ENCODE assay signal across 8 cellular contexts in the genomic region with DNA sequence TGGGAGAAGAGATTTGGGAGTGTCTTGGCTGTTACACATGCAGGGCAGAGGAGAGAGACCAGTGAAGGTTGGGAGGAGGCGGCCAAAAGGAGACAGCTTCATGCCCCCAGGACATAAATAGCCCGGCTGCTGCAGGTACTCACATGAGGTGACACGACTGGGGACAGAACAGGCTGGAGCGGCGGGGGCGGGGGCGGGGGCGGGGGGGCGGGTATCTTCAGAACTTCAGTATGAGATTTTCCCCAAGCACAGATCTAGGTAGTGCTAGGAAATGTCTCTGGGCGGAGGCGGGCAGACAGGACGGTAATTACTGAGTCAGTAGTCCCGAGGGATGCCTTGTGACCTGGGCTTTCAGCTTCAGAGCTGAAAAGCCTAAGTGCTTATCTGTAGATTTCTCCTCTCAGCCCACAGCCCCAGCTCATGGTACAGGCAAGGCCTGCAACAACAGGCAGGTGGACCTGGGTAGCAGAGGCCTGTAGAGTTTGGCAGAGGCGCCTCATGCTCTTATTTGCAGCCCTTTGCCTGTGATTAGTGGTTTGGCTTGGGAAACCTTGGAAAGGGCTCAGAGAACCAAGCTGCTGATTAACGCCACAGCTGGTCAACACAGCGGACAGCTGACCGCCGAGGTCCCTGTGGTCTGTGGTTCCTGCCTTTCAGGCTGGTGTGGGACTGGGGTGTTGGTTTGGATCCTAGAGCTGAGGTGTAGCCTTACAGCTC. TPM values are rescaled to one million over a fixed set of nuclear protein-coding genes. Genes with fewer than 3 reads are reported as not detected.
DNase-seq lines count a peak whose midpoint lies in the region; ATAC-seq, FAIRE-seq and TF ChIP-seq lines count a peak whose summit lies in the region.

No MANE protein-coding gene starts in this region.

- no peak overlapping the region for H3K4me3 ChIP-seq in GM12878

- peaks cover 15 to 23% of the 10 kb centered on the region in 2 experiments for H3K36me3 ChIP-seq in GM12878 (ENCODE audit: control insufficient read depth in 2 of 2, insufficient read depth in 2 of 2, low read length in 1 of 2)

- no peak for TF ChIP-seq EP300 in GM12878 (IDR thresholded peaks at IDR 0.05; ENCODE audit: borderline replicate concordance in 1 of 2, control insufficient read depth in 1 of 2, low read depth in 2 of 2, low read length in 2 of 2)

- no peaks in the 10 kb centered on the region for H4K20me1 ChIP-seq in GM12878 (ENCODE audit: control insufficient read depth, insufficient read depth)

- peaks cover 3 to 8% (median 6%) of the 10 kb centered on the region in 4 donors for H3K4me1 Mint-ChIP-seq in naive thymus-derived CD8-positive, alpha-beta T cell

- H2AFZ ChIP-seq in GM12878 (ENCODE audit: control insufficient read depth, low read depth, low read length): no peak overlapping the region

- H3K27me3 Mint-ChIP-seq in naive thymus-derived CD8-positive, alpha-beta T cell: no peaks in the 10 kb centered on the region

- in situ Hi-C loops in GM12878 (cut with MboI): no loop called here

- TF ChIP-seq RAD21 in GM12878 (IDR thresholded peaks at IDR 0.05; ENCODE audit: insufficient read depth, low read depth, low read length): no peak

- peak; percentile 66 for FAIRE-seq in GM12878 (lab: Jason Lieb, UNC)

- peaks cover 9% of the 10 kb centered on the region for H3K4me1 ChIP-seq in GM12878 (ENCODE audit: control insufficient read depth, insufficient read depth, low read length)

- peak overlapping the region in 5 of 10 donors; percentile 46 to 88 (median 63) for H3K27ac Mint-ChIP-seq in naive thymus-derived CD8-positive, alpha-beta T cell

- WGBS in GM12878 (ENCODE audit: insufficient coverage, insufficient replicate concordance, low lambda C conversion rate, missing lambda C conversion rate): 18% methylated on average over 18 of the region's 18 CpGs

- no peaks in the 10 kb centered on the region for H3K27me3 ChIP-seq in GM12878 (replicated peaks in 1 of 2; ENCODE audit: control insufficient read depth in 2 of 2, insufficient read depth in 2 of 2, low read length in 1 of 2)

- no peak for TF ChIP-seq CTCF in GM12878 (IDR thresholded peaks at IDR 0.05 in 2 of 3, conservative IDR thresholded peaks at IDR 0.05 in 1 of 3; ENCODE audit: control insufficient read depth in 2 of 3, extremely low read depth in 1 of 3, insufficient read depth in 1 of 3, low read depth in 3 of 3, low read length in 3 of 3)

- intact Hi-C loops in GM12878 (cut with micrococcal nuclease; ENCODE audit: unreplicated experiment): no loop called here

- POLR2A ChIA-PET in GM12878 (lab: Charles Lee): interaction anchor here (0.6 to 4.9 kb wide), 14 partner anchors 8 to 68 kb away, joined by 3 to 33 read pairs (median 5); partner anchors contain the start of genes GALK1 and WBP2
- POLR2A ChIA-PET in naive thymus-derived CD8-positive, alpha-beta T cell (lab: Charles Lee): no interaction called here

- peak overlapping the region; percentile 26; the same call in 1 of the 2 replicates for H3K4me2 ChIP-seq in GM12878 (ENCODE audit: control insufficient read depth, insufficient read depth)

- TF ChIP-seq POLR2A in GM12878 (IDR thresholded peaks at IDR 0.05; ENCODE audit: low read depth, low read length): no peak

- ATAC-seq in HG03060 (IDR thresholded peaks at IDR 0.05; ENCODE audit: low read depth, unreplicated experiment) (peak; percentile 62), GM12878 (peak; percentile 90)
- no peak for ATAC-seq in naive thymus-derived CD8-positive, alpha-beta T cell

- BruUV-seq in GM12878 (replicated peaks; lab: Mats Ljungman, UMichigan): no TSS peak

- no peaks in the 10 kb centered on the region for H3K9me3 ChIP-seq in GM12878 (replicated peaks; ENCODE audit: control insufficient read depth, insufficient read depth, low read length)

- DNase-seq in AG20443 (ENCODE audit: low spot score) (peak; percentile 80), GM12878 (ENCODE audit: low read depth, low spot score) (peak; percentile 57), mesenteric fat pad (ENCODE audit: low spot score) (peak; percentile 90), HuH-7.5 (ENCODE audit: low spot score) (no peak), ureter (ENCODE audit: low spot score) (no peak), T-helper 2 cell (no peak)
- no peak for DNase-seq in naive thymus-derived CD8-positive, alpha-beta T cell

- no peak overlapping the region for H3K9ac ChIP-seq in GM12878 (ENCODE audit: control insufficient read depth, insufficient read depth, low read length)

- 0 out of 2 replicates have a peak overlapping the region, but pooled peaks have one; percentile 6 for H3K27ac ChIP-seq in GM12878 (ENCODE audit: control insufficient read depth, insufficient read depth)

- SMC1A ChIA-PET in GM12878 (lab: Charles Lee; ENCODE audit: uncharacterized antibody, unreplicated experiment): interaction anchor here (0.6 to 2.5 kb wide), 12 partner anchors 9 to 56 kb away, joined by 3 to 15 read pairs (median 4); partner anchors contain the start of gene GALK1

- no peak overlapping the region for H3K4me3 Mint-ChIP-seq in naive thymus-derived CD8-positive, alpha-beta T cell

- RAD21 ChIA-PET in GM12878 (lab: Charles Lee; ENCODE audit: unreplicated experiment): interaction anchor here (0.8 to 3.3 kb wide), 15 partner anchors 12 to 163 kb away, joined by 3 to 24 read pairs (median 4); partner anchors contain the start of genes GALK1, UNC13D, UNK and WBP2

- CTCF ChIA-PET in GM12878 (lab: Yijun Ruan, JAX): interaction anchor here (0.8 to 3.3 kb wide), 11 partner anchors 18 to 57 kb away, joined by 3 to 16 read pairs (median 5); partner anchors contain the start of genes GALK1, UNK and WBP2

- H3K9me3 Mint-ChIP-seq in naive thymus-derived CD8-positive, alpha-beta T cell: no peaks in the 10 kb centered on the region

- peaks cover 0 to 38% (median 5%) of the 10 kb centered on the region in 3 donors for H3K36me3 Mint-ChIP-seq in naive thymus-derived CD8-positive, alpha-beta T cell

- no peaks in the 10 kb centered on the region; the same call in 1 of the 2 replicates for H3K79me2 ChIP-seq in GM12878 (ENCODE audit: control insufficient read depth, insufficient read depth, low read length)

RNA-seq across cellular contexts. Expression of gene UNK, which starts 24.5 kb away (rescaled TPM):
- total RNA-seq in GM12878 (2013; cell fraction: nucleolus; rRNA removed): 197 and 212 TPM in 2 replicates
- total RNA-seq in GM12878 (2014; rRNA removed): 26.7 and 32.6 TPM in 2 replicates
- total RNA-seq in GM12878 (2014; rRNA removed; fragmentation: Illumina TruSeq; extraction: Trizol): 23.8 and 25.9 TPM in 2 replicates
- total RNA-seq in GM12878 (2021): 32.2 and 34.5 TPM in 2 replicates
- polyA plus RNA-seq in GM12878 (2011; ENCODE audit: low read depth): 6.2 TPM
- polyA plus RNA-seq in GM12878 (2011; rRNA removed): 30.8 and 33.2 TPM in 2 replicates
- polyA plus RNA-seq in GM12878 (2011; cell fraction: cytosol; rRNA removed): 17.2 and 20.1 TPM in 2 replicates
- polyA plus RNA-seq in GM12878 (2011; cell fraction: nucleus; rRNA removed): 36.8 and 48.3 TPM in 2 replicates
- 18.8 and 20.3 TPM in 2 replicates for polyA plus RNA-seq in GM12878 (2012)
- 25.2 and 26.9 TPM in 2 replicates for polyA plus RNA-seq in GM12878 (2014; fragmentation: Illumina TruSeq; extraction: Trizol)
- polyA plus RNA-seq in GM12878 (2014; fragmentation: Nextera tagmentation; extraction: Ambion mirVana): 10 to 100 TPM in 1 of 2 experiments, 1 to 10 TPM in 1; 8.9 to 11.9 TPM
- polyA plus RNA-seq in GM12878 (2014; rRNA removed): 29.7 and 31.1 TPM in 2 replicates
- polyA plus RNA-seq in GM12878 (2016; fragmentation: Nextera tagmentation; extraction: Ambion mirVana): 10 to 100 TPM; 27.6 to 27.8 TPM
- 48.5 and 52.4 TPM in 2 replicates for polyA minus RNA-seq in GM12878 (2011; rRNA and poly(A)+ RNA removed)
- polyA minus RNA-seq in GM12878 (2011; cell fraction: cytosol; rRNA and poly(A)+ RNA removed): 11.5 and 12.8 TPM in 2 replicates
- 41.1 and 51.5 TPM in 2 replicates for polyA minus RNA-seq in GM12878 (2011; cell fraction: nucleus; rRNA and poly(A)+ RNA removed)
- 24.6 TPM for total RNA-seq in mesenteric fat pad
- 49.2 TPM for total RNA-seq in ureter
- total RNA-seq in naive thymus-derived CD8-positive, alpha-beta T cell: 10 to 100 TPM; 55.6 to 57.7 TPM
- 10 to 100 TPM; 24.4 to 26.9 (median 26.2) TPM for polyA plus RNA-seq in naive thymus-derived CD8-positive, alpha-beta T cell

RNA-seq across cellular contexts. Expression of gene UNC13D, which starts 35.1 kb away (rescaled TPM):
- 128 and 142 TPM in 2 replicates for total RNA-seq in GM12878 (2013; cell fraction: nucleolus; rRNA removed)
- total RNA-seq in GM12878 (2014; rRNA removed) (37.9 and 45.2 TPM in 2 replicates), GM12878 (2014; rRNA removed; fragmentation: Illumina TruSeq; extraction: Trizol) (10.0 and 10.3 TPM in 2 replicates), GM12878 (2021) (58.6 and 63.9 TPM in 2 replicates), mesenteric fat pad (12.8 TPM), ureter (75.3 TPM)
- 46.6 TPM for polyA plus RNA-seq in GM12878 (2011; ENCODE audit: low read depth)
- polyA plus RNA-seq in GM12878 (2011; rRNA removed) (9.2 and 15.5 TPM in 2 replicates), GM12878 (2014; fragmentation: Illumina TruSeq; extraction: Trizol) (4.0 and 14.4 TPM in 2 replicates), GM12878 (2014; fragmentation: Nextera tagmentation; extraction: Ambion mirVana) (1 to 10 TPM in 1 of 2 experiments, under 1 TPM in 1; 0.32 to 1.6 TPM), GM12878 (2014; rRNA removed) (37.1 and 46.0 TPM in 2 replicates), GM12878 (2016; fragmentation: Nextera tagmentation; extraction: Ambion mirVana) (10 to 100 TPM; 34.9 to 37.4 TPM)
- 11.1 and 15.5 TPM in 2 replicates for polyA plus RNA-seq in GM12878 (2011; cell fraction: cytosol; rRNA removed)
- 157 and 179 TPM in 2 replicates for polyA plus RNA-seq in GM12878 (2011; cell fraction: nucleus; rRNA removed)
- 42.6 and 46.6 TPM in 2 replicates for polyA plus RNA-seq in GM12878 (2012)
- 12.5 and 23.1 TPM in 2 replicates for polyA minus RNA-seq in GM12878 (2011; rRNA and poly(A)+ RNA removed)
- 9.7 and 12.6 TPM in 2 replicates for polyA minus RNA-seq in GM12878 (2011; cell fraction: cytosol; rRNA and poly(A)+ RNA removed)
- 47.1 and 66.4 TPM in 2 replicates for polyA minus RNA-seq in GM12878 (2011; cell fraction: nucleus; rRNA and poly(A)+ RNA removed)
- 100 to 1,000 TPM; 147 to 153 TPM for total RNA-seq in naive thymus-derived CD8-positive, alpha-beta T cell
- 10 to 100 TPM; 50.3 to 78.0 (median 54.0) TPM for polyA plus RNA-seq in naive thymus-derived CD8-positive, alpha-beta T cell

RNA-seq across cellular contexts. Expression of gene GALK1, which starts 44.1 kb away (rescaled TPM):
- total RNA-seq in GM12878 (2013; cell fraction: nucleolus; rRNA removed): 12.0 and 15.1 TPM in 2 replicates
- total RNA-seq in GM12878 (2014; rRNA removed) (32.6 and 43.2 TPM in 2 replicates), GM12878 (2014; rRNA removed; fragmentation: Illumina TruSeq; extraction: Trizol) (8.7 and 9.2 TPM in 2 replicates), GM12878 (2021) (38.5 and 41.1 TPM in 2 replicates), mesenteric fat pad (26.4 TPM), ureter (24.2 TPM)
- polyA plus RNA-seq in GM12878 (2011; ENCODE audit: low read depth): 8.1 TPM
- polyA plus RNA-seq in GM12878 (2011; rRNA removed) (4.0 and 8.4 TPM in 2 replicates), GM12878 (2014; fragmentation: Illumina TruSeq; extraction: Trizol) (0.25 and 3.6 TPM in 2 replicates), GM12878 (2014; fragmentation: Nextera tagmentation; extraction: Ambion mirVana) (1 to 10 TPM in 1 of 2 experiments, under 1 TPM in 1; 0.21 to 5.9 TPM), GM12878 (2014; rRNA removed) (34.2 and 40.8 TPM in 2 replicates), GM12878 (2016; fragmentation: Nextera tagmentation; extraction: Ambion mirVana) (10 to 100 TPM; 38.1 to 43.8 TPM)
- 15.1 and 25.3 TPM in 2 replicates for polyA plus RNA-seq in GM12878 (2011; cell fraction: cytosol; rRNA removed)
- polyA plus RNA-seq in GM12878 (2011; cell fraction: nucleus; rRNA removed): 30.2 and 35.7 TPM in 2 replicates
- 18.6 and 22.4 TPM in 2 replicates for polyA plus RNA-seq in GM12878 (2012)
- polyA minus RNA-seq in GM12878 (2011; rRNA and poly(A)+ RNA removed): 5.0 and 16.4 TPM in 2 replicates
- polyA minus RNA-seq in GM12878 (2011; cell fraction: cytosol; rRNA and poly(A)+ RNA removed): 9.8 and 15.2 TPM in 2 replicates
- polyA minus RNA-seq in GM12878 (2011; cell fraction: nucleus; rRNA and poly(A)+ RNA removed): 9.7 TPM in 2 replicates
- 10 to 100 TPM; 14.8 to 18.0 TPM for total RNA-seq in naive thymus-derived CD8-positive, alpha-beta T cell
- polyA plus RNA-seq in naive thymus-derived CD8-positive, alpha-beta T cell: 10 to 100 TPM in 2 of 3 donors, 1 to 10 TPM in 1; 9.5 to 14.4 (median 13.9) TPM

RNA-seq across cellular contexts. Expression of gene WBP2, which starts 46.1 kb away (rescaled TPM):
- 24.5 and 27.7 TPM in 2 replicates for total RNA-seq in GM12878 (2013; cell fraction: nucleolus; rRNA removed)
- total RNA-seq in GM12878 (2014; rRNA removed) (26.0 and 28.4 TPM in 2 replicates), GM12878 (2014; rRNA removed; fragmentation: Illumina TruSeq; extraction: Trizol) (11.8 and 12.1 TPM in 2 replicates), GM12878 (2021) (53.9 and 56.4 TPM in 2 replicates), mesenteric fat pad (125 TPM), ureter (104 TPM)
- polyA plus RNA-seq in GM12878 (2011; ENCODE audit: low read depth): 45.2 TPM
- polyA plus RNA-seq in GM12878 (2011; rRNA removed) (12.7 and 18.6 TPM in 2 replicates), GM12878 (2014; fragmentation: Illumina TruSeq; extraction: Trizol) (40.8 and 53.4 TPM in 2 replicates), GM12878 (2014; fragmentation: Nextera tagmentation; extraction: Ambion mirVana) (1 to 10 TPM; 1.5 to 3.0 TPM), GM12878 (2014; rRNA removed) (26.6 and 30.9 TPM in 2 replicates), GM12878 (2016; fragmentation: Nextera tagmentation; extraction: Ambion mirVana) (10 to 100 TPM; 49.8 to 57.3 TPM)
- 18.8 and 21.9 TPM in 2 replicates for polyA plus RNA-seq in GM12878 (2011; cell fraction: cytosol; rRNA removed)
- polyA plus RNA-seq in GM12878 (2011; cell fraction: nucleus; rRNA removed): 60.2 and 65.4 TPM in 2 replicates
- polyA plus RNA-seq in GM12878 (2012): 80.3 and 82.1 TPM in 2 replicates
- 20.7 and 21.9 TPM in 2 replicates for polyA minus RNA-seq in GM12878 (2011; rRNA and poly(A)+ RNA removed)
- 11.9 and 13.1 TPM in 2 replicates for polyA minus RNA-seq in GM12878 (2011; cell fraction: cytosol; rRNA and poly(A)+ RNA removed)
- polyA minus RNA-seq in GM12878 (2011; cell fraction: nucleus; rRNA and poly(A)+ RNA removed): 21.2 and 23.5 TPM in 2 replicates
- total RNA-seq in naive thymus-derived CD8-positive, alpha-beta T cell: 100 to 1,000 TPM; 152 to 156 TPM
- polyA plus RNA-seq in naive thymus-derived CD8-positive, alpha-beta T cell: 10 to 100 TPM; 58.1 to 95.1 (median 70.6) TPM

Comparison
In these comparisons a context has a peak if more than half of its experiments do, and no peak if none do; other contexts are left out.
1. DNase-seq: peak in AG20443 (single experiment), GM12878 (single experiment) and mesenteric fat pad (single experiment); none in HuH-7.5 (single experiment), ureter (single experiment), T-helper 2 cell (0 of 5) and naive thymus-derived CD8-positive, alpha-beta T cell (0 of 10).
2. ATAC-seq: peak in HG03060 (single experiment) and GM12878 (single experiment); none in naive thymus-derived CD8-positive, alpha-beta T cell (0 of 2).